ENCODE assay signal across 12 cellular contexts in genomic region chr18:61333271-61333745, GRCh38. TPM values are rescaled to one million over a fixed set of nuclear protein-coding genes. Genes with fewer than 3 reads are reported as not detected.
DNase-seq lines count a peak whose midpoint lies in the region; ATAC-seq and TF ChIP-seq lines count a peak whose summit lies in the region.
"Had no signal": no experiment of that assay in that cellular context is flagged by ENCODE, and none has a peak within 500 bp of the region (broad histone marks: within the 10 kb centered on the region; RNA-seq: fewer than 3 reads in every experiment).

Gene CDH20 (plus strand): TSS chr18:61333430.

- no peaks in the 10 kb centered on the region for H3K36me3 Mint-ChIP-seq in endothelial cell (ENCODE audit: low read depth, unreplicated experiment)
- H3K36me3 Mint-ChIP-seq in activated CD8-positive, alpha-beta T cell treated with anti-CD3 and anti-CD28 coated beads for 36 hours (ENCODE audit: low read depth): no peaks in the 10 kb centered on the region

- peaks cover 5% of the 10 kb centered on the region for H3K4me1 Mint-ChIP-seq in endothelial cell (ENCODE audit: unreplicated experiment)
- no peaks in the 10 kb centered on the region for H3K4me1 Mint-ChIP-seq in activated CD8-positive, alpha-beta T cell treated with anti-CD3 and anti-CD28 coated beads for 36 hours (ENCODE audit: low read depth)

- H3K36me3 ChIP-seq in thoracic aorta: no peaks in the 10 kb centered on the region

- H3K27ac ChIP-seq in thoracic aorta: no peak within 1 kb of the TSS

- peaks cover 13% of the 10 kb centered on the region for H3K27me3 Mint-ChIP-seq in endothelial cell (ENCODE audit: unreplicated experiment)
- peaks cover 32% of the 10 kb centered on the region for H3K27me3 Mint-ChIP-seq in activated CD8-positive, alpha-beta T cell treated with anti-CD3 and anti-CD28 coated beads for 36 hours

- TF ChIP-seq CTCF in endothelial cell (IDR thresholded peaks at IDR 0.05; ENCODE audit: unreplicated experiment) (no peak), thoracic aorta (IDR thresholded peaks at IDR 0.05) (no peak)
- TF ChIP-seq CTCF in activated CD8-positive, alpha-beta T cell treated with anti-CD3 and anti-CD28 coated beads for 36 hours (IDR thresholded peaks at IDR 0.05): no peak

- H3K9me3 ChIP-seq in thoracic aorta: no peaks in the 10 kb centered on the region

- DNase-seq in NCI-H1092 treated with DMSO at 0.1 percent for 48 hours (lab: John Stamatoyannopoulos, UW): peak; percentile 59
- no peak for DNase-seq in NCI-H1092 (lab: John Stamatoyannopoulos, UW)
- peak; percentile 26 for DNase-seq in endothelial cell (ENCODE audit: low spot score)
- DNase-seq in medulla oblongata (ENCODE audit: extremely low spot score): peak; percentile 57
- DNase-seq in thoracic aorta (ENCODE audit: low spot score): no peak
- DNase-seq in A172 (ENCODE audit: low spot score): no peak
- no peak for DNase-seq in activated CD8-positive, alpha-beta T cell treated with anti-CD3 and anti-CD28 coated beads for 36 hours
- DNase-seq: 8988T; activated CD4-positive, alpha-beta T cell treated with anti-CD3 and anti-CD28 coated beads for 48 hours had no signal

- CTCF ChIA-PET in activated CD8-positive, alpha-beta T cell treated with anti-CD3 and anti-CD28 coated beads for 36 hours (lab: Charles Lee): no interaction called here

- intact Hi-C loops in activated CD8-positive, alpha-beta T cell treated with anti-CD3 and anti-CD28 coated beads for 36 hours (cut with micrococcal nuclease): no loop called here

- POLR2A ChIA-PET in activated CD8-positive, alpha-beta T cell treated with anti-CD3 and anti-CD28 coated beads for 36 hours (lab: Charles Lee): no interaction called here

- H3K9me3 Mint-ChIP-seq in endothelial cell (ENCODE audit: unreplicated experiment): no peaks in the 10 kb centered on the region
- H3K9me3 Mint-ChIP-seq in activated CD8-positive, alpha-beta T cell treated with anti-CD3 and anti-CD28 coated beads for 36 hours: no peaks in the 10 kb centered on the region

- H3K4me3 ChIP-seq in thoracic aorta: peak within 1 kb of the TSS; percentile 59

- no peak for ATAC-seq in thoracic aorta (ENCODE audit: insufficient number of reproducible peaks, low FRiP score, low read depth)
- ATAC-seq in GM18517 (IDR thresholded peaks at IDR 0.05; ENCODE audit: unreplicated experiment): no peak
- ATAC-seq in activated CD8-positive, alpha-beta T cell treated with anti-CD3 and anti-CD28 coated beads for 36 hours: no peak
- ATAC-seq: HCT116 had no signal

- peaks cover 7% of the 10 kb centered on the region for H3K27me3 ChIP-seq in thoracic aorta (replicated peaks; ENCODE audit: insufficient read depth)

- peak within 1 kb of the TSS; percentile 92 for H3K4me3 Mint-ChIP-seq in endothelial cell (ENCODE audit: unreplicated experiment)
- no peak within 1 kb of the TSS for H3K4me3 Mint-ChIP-seq in activated CD8-positive, alpha-beta T cell treated with anti-CD3 and anti-CD28 coated beads for 36 hours

- H3K27ac Mint-ChIP-seq in endothelial cell (ENCODE audit: unreplicated experiment): no peak within 1 kb of the TSS
- no peak within 1 kb of the TSS for H3K27ac Mint-ChIP-seq in activated CD8-positive, alpha-beta T cell treated with anti-CD3 and anti-CD28 coated beads for 36 hours

- peaks cover 0 to 11% of the 10 kb centered on the region in 2 donors for H3K4me1 ChIP-seq in thoracic aorta (ENCODE audit: control insufficient read depth in 1 of 2, low read depth in 2 of 2)

RNA-seq across cellular contexts. Expression of gene CDH20, which starts in this region (rescaled TPM):
- total RNA-seq in endothelial cell (ENCODE audit: unreplicated experiment): not detected
- under 1 TPM in 1 of 2 donors, not detected in 1; 0.54 TPM for total RNA-seq in thoracic aorta
- not detected in 2 replicates for total RNA-seq in A172 (2014; rRNA removed; shearing (Covaris generic))
- not detected for total RNA-seq in activated CD8-positive, alpha-beta T cell treated with anti-CD3 and anti-CD28 coated beads for 36 hours
- total RNA-seq: renal cortical epithelial cell had no signal

Comparison
In these comparisons a context has a peak if more than half of its experiments do, and no peak if none do; other contexts are left out.
1. DNase-seq: peak in NCI-H1092 treated with DMSO at 0.1 percent for 48 hours (single experiment) and medulla oblongata (single experiment); none in NCI-H1092 (single experiment), thoracic aorta (single experiment), A172 (single experiment) and activated CD8-positive, alpha-beta T cell treated with anti-CD3 and anti-CD28 coated beads for 36 hours (single experiment).
2. Peak in DNase-seq in endothelial cell; RNA of the gene not detected or under 1 TPM.